ENCODE assay signal across 8 cellular contexts in genomic region chr6:163956571-163957407, GRCh38.
DNase-seq lines count a peak whose midpoint lies in the region; ATAC-seq and TF ChIP-seq lines count a peak whose summit lies in the region.

No MANE protein-coding gene starts in this region.

- peak; percentile 87 for DNase-seq in AG20443 (ENCODE audit: low spot score)
- DNase-seq in NCI-H460 (ENCODE audit: extremely low read depth, low read depth) = peak; percentile 63
- peak; percentile 13 to 41 for DNase-seq in activated CD4-positive, alpha-beta T cell treated with anti-CD3 and anti-CD28 coated beads for 24 hours (ENCODE audit: low read depth in 2 of 2)
- peak; percentile 68 for DNase-seq in colonic mucosa
- DNase-seq in lower leg skin (ENCODE audit: low spot score in 2 of 2) = peak; percentile 82 to 96
- peak; percentile 8 for DNase-seq in stimulated activated CD8-positive, alpha-beta memory T cell treated with anti-CD3 and anti-CD28 coated beads, Interleukin-15, amount 100 ng/mL, for 24 hours (ENCODE audit: low read depth)

- 35 to 38% methylated on average over 12 of the region's 12 CpGs for WGBS in lower leg skin, 2 donors

- H3K27me3 ChIP-seq in colonic mucosa = no peaks in the 10 kb centered on the region

- peak; percentile 92 for ATAC-seq in GM18868 (IDR thresholded peaks at IDR 0.05; ENCODE audit: unreplicated experiment)
- peak; percentile 96 for ATAC-seq in HG03066 (IDR thresholded peaks at IDR 0.05; ENCODE audit: low read depth, unreplicated experiment)

- intact Hi-C loops in colonic mucosa (cut with DNase I) (loop anchor here (5.0 to 10.0 kb wide), 2 partner anchors 534 to 782 kb away; no protein-coding TSS in a partner anchor), lower leg skin (cut with DNase I; ENCODE audit: low total_unique reads) (loop anchor here (10.0 kb wide), 1 partner anchor 522 kb away; no protein-coding TSS in a partner anchor)

- no peak overlapping the region for H3K27ac ChIP-seq in colonic mucosa

- no peaks in the 10 kb centered on the region for H3K4me1 ChIP-seq in colonic mucosa

- TF ChIP-seq POLR2A in lower leg skin (IDR thresholded peaks at IDR 0.05) = no peak

- TF ChIP-seq CTCF in colonic mucosa (IDR thresholded peaks at IDR 0.05) (peak; percentile 81), lower leg skin (IDR thresholded peaks at IDR 0.05) (peak in 1 of 3 donors; percentile 69)

- no peak overlapping the region for H3K4me3 ChIP-seq in colonic mucosa
- no peak overlapping the region for H3K4me3 ChIP-seq in lower leg skin (ENCODE audit: low read depth, poor library complexity, severe bottlenecking)

- no peak overlapping the region for H3K9ac ChIP-seq in colonic mucosa (ENCODE audit: low read depth in 2 of 2, low read length in 2 of 2)

- no peaks in the 10 kb centered on the region for H3K36me3 ChIP-seq in colonic mucosa

- no peaks in the 10 kb centered on the region for H3K9me3 ChIP-seq in colonic mucosa

Comparison
In these comparisons a context has a peak if more than half of its experiments do, and no peak if none do; other contexts are left out.
1. DNase-seq: peak in every context shown above with its lines; median percentile 89 in lower leg skin; 87 in AG20443; 68 in colonic mucosa; 63 in NCI-H460; 27 in activated CD4-positive, alpha-beta T cell treated with anti-CD3 and anti-CD28 coated beads for 24 hours; 8 in stimulated activated CD8-positive, alpha-beta memory T cell treated with anti-CD3 and anti-CD28 coated beads, Interleukin-15, amount 100 ng/mL, for 24 hours.